In genomic region chr3:17553080-17553479, GRCh38 we compare ENCODE assay signal across 22 cellular contexts.
DNase-seq lines count a peak whose midpoint lies in the region; ATAC-seq and TF ChIP-seq lines count a peak whose summit lies in the region.
"Had no signal": no experiment of that assay in that cellular context is flagged by ENCODE, and none has a peak within 500 bp of the region (broad histone marks: within the 10 kb centered on the region; RNA-seq: fewer than 3 reads in every experiment).

No MANE protein-coding gene starts in this region.

- H3K27ac ChIP-seq in left ventricle myocardium inferior (replicated peaks): peak overlapping the region; percentile 83
- H3K27ac ChIP-seq in psoas muscle: peak overlapping the region; percentile 24
- H3K27ac ChIP-seq: gastroesophageal sphincter, upper lobe of right lung had no signal

- H3K4me1 Mint-ChIP-seq in immature natural killer cell: no peaks in the 10 kb centered on the region
- H3K4me1 Mint-ChIP-seq: stimulated activated naive CD8-positive, alpha-beta T cell treated with anti-CD3 and anti-CD28 coated beads, Interleukin-15, amount 100 ng/mL, for 72 hours had no signal

- TF ChIP-seq CTCF in cardiac fibroblast (IDR thresholded peaks at IDR 0.05; ENCODE audit: low read depth, low read length) (no peak), left ventricle myocardium inferior (IDR thresholded peaks at IDR 0.05; ENCODE audit: borderline replicate concordance) (no peak), psoas muscle (IDR thresholded peaks at IDR 0.05) (no peak)

- intact Hi-C loops in left ventricle myocardium inferior (cut with micrococcal nuclease): no loop called here
- intact Hi-C loops in psoas muscle (cut with DNase I): no loop called here

- H3K4me3 ChIP-seq in cardiac fibroblast (replicated peaks in 1 of 2; ENCODE audit: low read depth in 2 of 2, low read length in 2 of 2) (no peak overlapping the region), left ventricle myocardium inferior (no peak overlapping the region), psoas muscle (no peak overlapping the region)
- H3K4me3 ChIP-seq: gastroesophageal sphincter, upper lobe of right lung had no signal

- H3K27me3 ChIP-seq in left ventricle myocardium inferior (ENCODE audit: low read depth): no peaks in the 10 kb centered on the region
- no peaks in the 10 kb centered on the region for H3K27me3 ChIP-seq in psoas muscle (ENCODE audit: insufficient read depth in 3 of 3, low read length in 2 of 3)
- H3K27me3 ChIP-seq: gastroesophageal sphincter, upper lobe of right lung had no signal

- H3K36me3 ChIP-seq in left ventricle myocardium inferior: no peaks in the 10 kb centered on the region
- no peaks in the 10 kb centered on the region for H3K36me3 ChIP-seq in psoas muscle (ENCODE audit: insufficient read depth in 1 of 2, low read depth in 1 of 2)
- H3K36me3 ChIP-seq: gastroesophageal sphincter, upper lobe of right lung had no signal

- no peak overlapping the region for H3K4me3 Mint-ChIP-seq in immature natural killer cell
- H3K4me3 Mint-ChIP-seq: activated CD4-positive, alpha-beta T cell treated with anti-CD3 and anti-CD28 coated beads for 36 hours; activated T-helper 1 cell treated with anti-CD3 and anti-CD28 coated beads, Interleukin-12 subunit alpha, Interleukin-12 subunit beta, Interleukin-2, Interleukin-4 antibody, amounts not matched to agents 30 ng/mL and 10 ng/mL and 1 ng/mL, durations not matched to agents 14 hours and 24 hours and 36 hours; B cell; stimulated activated naive CD8-positive, alpha-beta T cell treated with anti-CD3 and anti-CD28 coated beads, Interleukin-15, amount 100 ng/mL, for 72 hours had no signal

- 3 to 23% (median 10%) methylated on average over 1 of the region's 1 CpG for WGBS in psoas muscle, 3 donors

- H3K27me3 Mint-ChIP-seq in immature natural killer cell (ENCODE audit: low read depth in 3 of 3): peaks cover 0 to 1% (median 0%) of the 10 kb centered on the region in 3 donors
- H3K27me3 Mint-ChIP-seq: activated CD4-positive, alpha-beta T cell treated with anti-CD3 and anti-CD28 coated beads for 36 hours; B cell; stimulated activated naive CD8-positive, alpha-beta T cell treated with anti-CD3 and anti-CD28 coated beads, Interleukin-15, amount 100 ng/mL, for 72 hours had no signal

- H3K27ac Mint-ChIP-seq in immature natural killer cell: no peak overlapping the region
- H3K27ac Mint-ChIP-seq: activated CD4-positive, alpha-beta T cell treated with anti-CD3 and anti-CD28 coated beads for 36 hours; activated naive CD4-positive, alpha-beta T cell treated with anti-CD3 and anti-CD28 coated beads, Interleukin-2, amount 50 U/mL, for 72 hours; activated T-helper 1 cell treated with anti-CD3 and anti-CD28 coated beads, Interleukin-12 subunit alpha, Interleukin-12 subunit beta, Interleukin-2, Interleukin-4 antibody, amounts not matched to agents 30 ng/mL and 10 ng/mL and 1 ng/mL, durations not matched to agents 14 hours and 24 hours and 36 hours; B cell; stimulated activated naive CD8-positive, alpha-beta T cell treated with anti-CD3 and anti-CD28 coated beads, Interleukin-15, amount 100 ng/mL, for 72 hours had no signal

- no peaks in the 10 kb centered on the region for H3K9me3 Mint-ChIP-seq in immature natural killer cell
- H3K9me3 Mint-ChIP-seq: activated naive CD4-positive, alpha-beta T cell treated with anti-CD3 and anti-CD28 coated beads, Interleukin-2, amount 50 U/mL, for 72 hours; activated T-helper 1 cell treated with anti-CD3 and anti-CD28 coated beads, Interleukin-12 subunit alpha, Interleukin-12 subunit beta, Interleukin-2, Interleukin-4 antibody, amounts not matched to agents 30 ng/mL and 10 ng/mL and 1 ng/mL, durations not matched to agents 14 hours and 24 hours and 36 hours; stimulated activated naive CD8-positive, alpha-beta T cell treated with anti-CD3 and anti-CD28 coated beads, Interleukin-15, amount 100 ng/mL, for 72 hours had no signal

- H3K36me3 Mint-ChIP-seq in immature natural killer cell: peaks cover 0 to 3% (median 0%) of the 10 kb centered on the region in 3 donors
- H3K36me3 Mint-ChIP-seq: activated naive CD4-positive, alpha-beta T cell treated with anti-CD3 and anti-CD28 coated beads, Interleukin-2, amount 50 U/mL, for 72 hours had no signal

- DNase-seq in DMS 273 (lab: John Stamatoyannopoulos, UW; ENCODE audit: unreplicated experiment) (peak; percentile 7), DMS 273 treated with DMSO at 0.1 percent for 48 hours (lab: John Stamatoyannopoulos, UW) (no peak), cardiac fibroblast (ENCODE audit: low read depth in 2 of 2) (peak; percentile 9 to 60), left ventricle myocardium inferior (no peak), psoas muscle (no peak), immature natural killer cell (no peak)
- DNase-seq in activated effector memory CD4-positive, alpha-beta T cell treated with anti-CD3 and anti-CD28 coated beads, Interleukin-2, amount 50 U/mL, for 16 hours: no peak
- DNase-seq: 8988T; activated CD4-positive, alpha-beta T cell treated with anti-CD3 and anti-CD28 coated beads for 36 hours; cortex of kidney; NCI-H774; PC-3; SIG-M5; stimulated activated CD4-positive, alpha-beta T cell treated with anti-CD3 and anti-CD28 coated beads, Interleukin-4, amount 100 ng/mL, for 4 hours; stimulated activated naive CD8-positive, alpha-beta T cell treated with anti-CD3 and anti-CD28 coated beads, Interleukin-15, amount 100 ng/mL, for 72 hours; upper lobe of right lung had no signal

- peak in 3 of 4 donors; percentile 54 to 74 (median 70) for ATAC-seq in psoas muscle
- ATAC-seq in GM19035 (IDR thresholded peaks at IDR 0.05; ENCODE audit: unreplicated experiment): no peak
- ATAC-seq: activated CD4-positive, alpha-beta T cell treated with anti-CD3 and anti-CD28 coated beads for 36 hours; activated naive CD4-positive, alpha-beta T cell treated with anti-CD3 and anti-CD28 coated beads, Interleukin-2, amount 50 U/mL, for 72 hours; gastroesophageal sphincter; HepG2; PC-3; stimulated activated naive CD8-positive, alpha-beta T cell treated with anti-CD3 and anti-CD28 coated beads, Interleukin-15, amount 100 ng/mL, for 72 hours; upper lobe of right lung had no signal

- H3K4me1 ChIP-seq in left ventricle myocardium inferior (peaks cover 37% of the 10 kb centered on the region), psoas muscle (peaks cover 17% of the 10 kb centered on the region)
- H3K4me1 ChIP-seq: upper lobe of right lung had no signal

- H3K9me3 ChIP-seq in left ventricle myocardium inferior (replicated peaks): no peaks in the 10 kb centered on the region
- H3K9me3 ChIP-seq in psoas muscle: no peaks in the 10 kb centered on the region
- H3K9me3 ChIP-seq: gastroesophageal sphincter, upper lobe of right lung had no signal

Comparison
In these comparisons a context has a peak if more than half of its experiments do, and no peak if none do; other contexts are left out.
1. DNase-seq: peak in DMS 273 (single experiment) and cardiac fibroblast (2 of 2); none in DMS 273 treated with DMSO at 0.1 percent for 48 hours (single experiment), left ventricle myocardium inferior (single experiment), psoas muscle (0 of 2), immature natural killer cell (0 of 3) and activated effector memory CD4-positive, alpha-beta T cell treated with anti-CD3 and anti-CD28 coated beads, Interleukin-2, amount 50 U/mL, for 16 hours (single experiment).